31 cellular contexts compared by ENCODE assay signal in genomic region chr21:42135386-42136040, GRCh38.
"Had no signal": no experiment of that assay in that cellular context is flagged by ENCODE, and none has a peak within 500 bp of the region (broad histone marks: within the 10 kb centered on the region; RNA-seq: fewer than 3 reads in every experiment).

No MANE protein-coding gene starts in this region.

- H3K36me3 ChIP-seq: adrenal gland, ascending aorta, brain microvascular endothelial cell, gastroesophageal sphincter, pancreas, right atrium auricular region, stomach, thyroid gland, upper lobe of left lung, vagina had no signal

- H3K27me3 ChIP-seq: adrenal gland, ascending aorta, brain microvascular endothelial cell, pancreas, right atrium auricular region, stomach, thyroid gland, upper lobe of left lung, vagina had no signal

- H3K4me3 ChIP-seq: adrenal gland, ascending aorta, gastroesophageal sphincter, pancreas, psoas muscle, right atrium auricular region, stomach, thyroid gland, upper lobe of left lung, vagina had no signal

- ATAC-seq: activated CD4-positive, alpha-beta T cell treated with anti-CD3 and anti-CD28 coated beads for 36 hours; activated CD8-positive, alpha-beta memory T cell treated with anti-CD3 and anti-CD28 coated beads, Interleukin-2, amount 10 ng/mL, durations not matched to agents 7 days and 5 days; activated CD8-positive, alpha-beta T cell treated with anti-CD3 and anti-CD28 coated beads, Interleukin-2, amount 10 ng/mL, durations not matched to agents 7 days and 5 days; activated T-cell treated with anti-CD3 and anti-CD28 coated beads, Interleukin-2, amount 50 U/mL, for 72 hours; effector memory CD8-positive, alpha-beta T cell; gastroesophageal sphincter; left colon; pancreas; psoas muscle; stimulated activated naive B cell treated with anti-CD40 and anti-IgM and Interleukin-4, amounts not matched to agents 10 μg/mL and 1 μg/mL and 100 μg/mL, for 72 hours had no signal

- H3K4me1 ChIP-seq: adrenal gland, ascending aorta, gastroesophageal sphincter, pancreas, psoas muscle, right atrium auricular region, stomach, thyroid gland, upper lobe of left lung, vagina had no signal

- DNase-seq: activated CD4-positive, alpha-beta T cell treated with anti-CD3 and anti-CD28 coated beads for 36 hours; activated CD4-positive, CD25-positive, alpha-beta regulatory T cell; activated CD8-positive, alpha-beta memory T cell treated with anti-CD3 and anti-CD28 coated beads, Interleukin-2, amount 10 ng/mL, durations not matched to agents 7 days and 5 days; activated CD8-positive, alpha-beta T cell treated with anti-CD3 and anti-CD28 coated beads, Interleukin-2, amount 10 ng/mL, durations not matched to agents 7 days and 5 days; activated naive CD4-positive, alpha-beta T cell treated with Interleukin-2 at 50 U/mL for 16 hours; activated naive CD8-positive, alpha-beta T cell treated with anti-CD3 and anti-CD28 coated beads for 36 hours; activated T-cell treated with anti-CD3 and anti-CD28 coated beads for 4 hours; activated T-cell treated with anti-CD3 and anti-CD28 coated beads, Interleukin-2, amount 50 U/mL, for 72 hours; adrenal gland; brain microvascular endothelial cell; caudate nucleus; cortex of kidney; effector memory CD8-positive, alpha-beta T cell; erythroblast; head of caudate nucleus; hippocampal formation; left colon; mammary epithelial cell; stimulated activated CD4-positive, alpha-beta T cell treated with anti-CD3 and anti-CD28 coated beads, Interleukin-15, amount 100 ng/mL, for 24 hours; stimulated activated CD4-positive, alpha-beta T cell treated with anti-CD3 and anti-CD28 coated beads, Interleukin-2, amount 100 ng/mL, for 24 hours; stimulated activated naive B cell treated with anti-CD40 and anti-IgM and Interleukin-4, amounts not matched to agents 10 μg/mL and 1 μg/mL and 100 μg/mL, for 72 hours; stomach; thyroid gland; upper lobe of left lung had no signal

- H3K27ac ChIP-seq: adrenal gland, ascending aorta, brain microvascular endothelial cell, gastroesophageal sphincter, pancreas, psoas muscle, right atrium auricular region, stomach, thyroid gland, upper lobe of left lung, vagina had no signal

- H3K9me3 ChIP-seq: adrenal gland, ascending aorta, gastroesophageal sphincter, pancreas, psoas muscle, right atrium auricular region, stomach, thyroid gland, upper lobe of left lung, vagina had no signal

- FAIRE-seq: keratinocyte, pancreas had no signal
